Comparison of ENCODE assay signal across 26 cellular contexts in the genomic region with DNA sequence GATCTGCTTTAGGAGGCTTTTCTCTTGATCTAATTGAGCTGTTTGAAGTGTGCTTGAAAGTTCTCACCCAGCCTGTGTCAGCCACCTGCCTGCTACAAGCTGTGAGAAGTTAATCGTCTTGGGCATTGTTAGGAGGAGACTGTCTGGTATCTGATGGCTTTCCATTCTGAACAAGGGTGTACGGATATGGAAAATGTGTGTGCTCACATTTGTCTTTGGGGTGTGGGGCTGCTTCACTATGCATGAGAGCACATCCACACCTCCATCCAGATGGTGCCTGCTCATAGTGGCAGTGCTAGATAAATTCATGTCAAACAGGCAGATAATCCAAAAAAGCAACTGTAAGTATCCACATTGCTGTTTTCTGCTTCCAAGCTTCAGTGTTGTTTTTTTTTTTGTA.
"Had no signal": no experiment of that assay in that cellular context is flagged by ENCODE, and none has a peak within 500 bp of the region (broad histone marks: within the 10 kb centered on the region; RNA-seq: fewer than 3 reads in every experiment).

No MANE protein-coding gene starts in this region.

- H3K27ac ChIP-seq: adrenal gland, ascending aorta, coronary artery, esophagus muscularis mucosa, left ventricle myocardium inferior, neural progenitor cell, stomach, testis, vagina had no signal

- H3K9me3 ChIP-seq: adrenal gland, ascending aorta, esophagus muscularis mucosa, left ventricle myocardium inferior, stomach, testis, vagina had no signal

- ATAC-seq: activated CD4-positive, alpha-beta T cell treated with anti-CD3 and anti-CD28 coated beads for 36 hours; activated T-helper 17 cell treated with anti-CD3 and anti-CD28 coated beads, Interleukin-2, amount 50 U/mL, for 72 hours; naive thymus-derived CD4-positive, alpha-beta T cell; sciatic nerve; stimulated activated effector memory CD8-positive, alpha-beta T cell treated with anti-CD3 and anti-CD28 coated beads, Interleukin-12 subunit alpha, Interleukin-12 subunit beta, amount 100 ng/mL, for 72 hours had no signal

- H3K4me1 ChIP-seq: adrenal gland, ascending aorta, esophagus muscularis mucosa, left ventricle myocardium inferior, stomach, testis, vagina had no signal

- DNase-seq: activated B cell treated with CpG ODN at 0.5 μM for 24 hours; activated CD4-positive, alpha-beta T cell treated with anti-CD3 and anti-CD28 coated beads for 36 hours; activated CD4-positive, alpha-beta T cell treated with anti-CD3 and anti-CD28 coated beads, Interleukin-2, amount 50 U/mL, for 4 hours; activated CD8-positive, alpha-beta memory T cell treated with anti-CD3 and anti-CD28 coated beads for 24 hours; activated CD8-positive, alpha-beta memory T cell treated with anti-CD3 and anti-CD28 coated beads, Interleukin-2, amount 50 U/mL, for 4 hours; activated naive CD4-positive, alpha-beta T cell; activated T-cell treated with anti-CD3 and anti-CD28 coated beads, Interleukin-2, amount 50 U/mL, for 24 hours; adrenal gland; glutamatergic neuron; hippocampal formation; kidney glomerular epithelial cell; left ventricle myocardium inferior; naive thymus-derived CD4-positive, alpha-beta T cell; small intestine; stimulated activated CD4-positive, alpha-beta T cell treated with anti-CD3 and anti-CD28 coated beads, Interleukin-2, amount 100 ng/mL, for 24 hours; stomach; testis; trophoblast cell had no signal

- H3K4me3 ChIP-seq: adrenal gland, ascending aorta, coronary artery, esophagus muscularis mucosa, left ventricle myocardium inferior, neural progenitor cell, stomach, testis, vagina had no signal

- H3K36me3 ChIP-seq: adrenal gland, ascending aorta, esophagus muscularis mucosa, left ventricle myocardium inferior, neural progenitor cell, stomach, vagina had no signal

- H3K27me3 ChIP-seq: adrenal gland, ascending aorta, esophagus muscularis mucosa, neural progenitor cell, stomach, testis, vagina had no signal
